ENCODE assay signal across 17 cellular contexts in genomic region chr3:117252651-117253050, GRCh38.
"Had no signal": no experiment of that assay in that cellular context is flagged by ENCODE, and none has a peak within 500 bp of the region (broad histone marks: within the 10 kb centered on the region; RNA-seq: fewer than 3 reads in every experiment).

No MANE protein-coding gene starts in this region.

- ATAC-seq: heart right ventricle; naive thymus-derived CD4-positive, alpha-beta T cell; right cardiac atrium had no signal

- H3K4me1 Mint-ChIP-seq: endodermal cell; naive thymus-derived CD4-positive, alpha-beta T cell had no signal

- FAIRE-seq: frontal cortex, small intestine had no signal

- H3K27ac Mint-ChIP-seq: endodermal cell; naive thymus-derived CD4-positive, alpha-beta T cell had no signal

- H3K27me3 Mint-ChIP-seq: naive thymus-derived CD4-positive, alpha-beta T cell had no signal

- DNase-seq: colonic mucosa; endodermal cell; heart right ventricle; hypothalamus; left ventricle myocardium inferior; mesenchymal stem cell; naive thymus-derived CD4-positive, alpha-beta T cell; nucleus accumbens; ovary; right cardiac atrium; stimulated activated CD4-positive, alpha-beta T cell treated with anti-CD3 and anti-CD28 coated beads, Interleukin-12 subunit alpha, Interleukin-12 subunit beta, amount 100 ng/mL, for 4 hours; stimulated activated naive CD4-positive, alpha-beta T cell treated with Interleukin-2 at 50 U/mL for 16 hours; trophoblast cell had no signal

- H3K27ac ChIP-seq: colonic mucosa, heart right ventricle, left ventricle myocardium inferior, ovary had no signal

- H3K4me3 Mint-ChIP-seq: endodermal cell; naive thymus-derived CD4-positive, alpha-beta T cell; neural crest cell had no signal

- H3K36me3 Mint-ChIP-seq: naive thymus-derived CD4-positive, alpha-beta T cell had no signal

- H3K9me3 Mint-ChIP-seq: endodermal cell, neural crest cell had no signal

- H3K27me3 ChIP-seq: colonic mucosa, ovary had no signal

- H3K4me1 ChIP-seq: colonic mucosa, heart right ventricle, left ventricle myocardium inferior had no signal

- H3K36me3 ChIP-seq: colonic mucosa, heart right ventricle, left ventricle myocardium inferior, ovary had no signal

- H3K4me3 ChIP-seq: colonic mucosa, heart right ventricle, left ventricle myocardium inferior, lung, ovary had no signal

- H3K9me3 ChIP-seq: colonic mucosa, heart right ventricle, left ventricle myocardium inferior, ovary had no signal
